ENCODE assay signal across 40 cellular contexts in the genomic region with DNA sequence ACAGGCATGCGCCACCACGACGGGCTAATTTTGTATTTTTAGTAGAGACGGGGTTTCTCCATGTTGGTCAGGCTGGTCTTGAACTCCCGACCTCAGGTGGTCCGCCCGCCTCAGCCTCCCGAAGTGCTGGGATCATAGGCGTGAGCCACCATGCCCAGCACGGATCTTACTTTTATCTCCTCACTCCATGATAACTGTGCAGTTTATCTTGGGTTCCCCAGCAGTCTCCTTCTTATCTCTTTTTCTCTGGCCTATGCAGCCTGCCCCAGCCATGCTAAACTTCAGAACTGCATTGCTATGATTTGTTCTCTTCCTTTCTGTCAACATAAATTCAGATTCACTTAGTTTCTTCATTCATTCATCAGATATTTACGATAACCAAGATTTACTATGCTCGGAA. TPM values are rescaled to one million over a fixed set of nuclear protein-coding genes. Genes with fewer than 3 reads are reported as not detected.
"Had no signal": no experiment of that assay in that cellular context is flagged by ENCODE, and none has a peak within 500 bp of the region (broad histone marks: within the 10 kb centered on the region; RNA-seq: fewer than 3 reads in every experiment).

No MANE protein-coding gene starts in this region.

- DNase-seq: activated effector memory CD4-positive, alpha-beta T cell treated with anti-CD3 and anti-CD28 coated beads, Interleukin-2, amount 50 U/mL, for 16 hours; activated effector memory CD4-positive, alpha-beta T cell treated with Interleukin-2 at 50 U/mL for 16 hours; activated gamma-delta T cell; activated gamma-delta T cell treated with Interleukin-2 at 50 U/mL for 16 hours; activated naive CD4-positive, alpha-beta T cell; activated naive CD4-positive, alpha-beta T cell treated with anti-CD3 and anti-CD28 coated beads for 36 hours; activated naive CD4-positive, alpha-beta T cell treated with anti-CD3 and anti-CD28 coated beads, Interleukin-2, amount 10 ng/mL, durations not matched to agents 7 days and 5 days; activated naive CD4-positive, alpha-beta T cell treated with anti-CD3 and anti-CD28 coated beads, Interleukin-2, amount 50 U/mL, for 16 hours; activated naive CD4-positive, alpha-beta T cell treated with Interleukin-2 at 50 U/mL for 16 hours; activated naive CD8-positive, alpha-beta T cell treated with anti-CD3 and anti-CD28 coated beads for 36 hours; activated naive CD8-positive, alpha-beta T cell treated with anti-CD3 and anti-CD28 coated beads, Interleukin-2, amount 10 ng/mL, durations not matched to agents 7 days and 5 days; activated naive CD8-positive, alpha-beta T cell treated with anti-CD3 and anti-CD28 coated beads, Interleukin-2, amount 50 U/mL, for 24 hours; activated T-cell treated with anti-CD3 and anti-CD28 coated beads, Interleukin-2, amount 50 U/mL, for 1 hour; activated T-cell treated with anti-CD3 and anti-CD28 coated beads, Interleukin-2, amount 50 U/mL, for 24 hours; activated T-cell treated with anti-CD3 and anti-CD28 coated beads, Interleukin-2, amount 50 U/mL, for 4 hours; activated T-cell treated with anti-CD3 and anti-CD28 coated beads, Interleukin-2, amount 50 U/mL, for 48 hours; activated T-cell treated with anti-CD3 and anti-CD28 coated beads, Interleukin-2, amount 50 U/mL, for 72 hours; adrenal gland; amniotic stem cell; amygdala; anterior cingulate cortex; aorta; body of pancreas; brain microvascular endothelial cell; caudate nucleus; central memory CD4-positive, alpha-beta T cell; cerebellar nuclear complex had no signal

- H3K4me3 ChIP-seq: adrenal gland, ascending aorta, body of pancreas, breast epithelium, cardiac muscle cell had no signal

- H3K36me3 ChIP-seq: adrenal gland, ascending aorta, brain microvascular endothelial cell, breast epithelium, cardiac muscle cell had no signal

- FAIRE-seq: bronchial epithelial cell had no signal

- H3K27ac ChIP-seq: adrenal gland, ascending aorta, body of pancreas, brain microvascular endothelial cell, breast epithelium, cardiac muscle cell had no signal

- H3K4me1 ChIP-seq: adrenal gland, ascending aorta, body of pancreas, breast epithelium had no signal

- H3K27me3 ChIP-seq: ascending aorta, body of pancreas, brain microvascular endothelial cell, cardiac muscle cell had no signal

- H3K9me3 ChIP-seq: adrenal gland, ascending aorta, body of pancreas, breast epithelium had no signal

- ATAC-seq: activated naive CD4-positive, alpha-beta T cell treated with anti-CD3 and anti-CD28 coated beads, Interleukin-2, amount 50 U/mL, for 72 hours; activated naive CD8-positive, alpha-beta T cell treated with anti-CD3 and anti-CD28 coated beads, Interleukin-2, amount 50 U/mL, for 24 hours; activated T-cell treated with anti-CD3 and anti-CD28 coated beads, Interleukin-2, amount 50 U/mL, for 4 hours; activated T-cell treated with anti-CD3 and anti-CD28 coated beads, Interleukin-2, amount 50 U/mL, for 72 hours; activated T-helper 17 cell treated with anti-CD3 and anti-CD28 coated beads, Interleukin-2, amount 50 U/mL, for 72 hours; body of pancreas had no signal

RNA-seq across cellular contexts. Expression of a gene that starts 22.4 kb away (rescaled TPM):
- total RNA-seq: activated naive CD4-positive, alpha-beta T cell treated with anti-CD3 and anti-CD28 coated beads for 36 hours; activated naive CD4-positive, alpha-beta T cell treated with anti-CD3 and anti-CD28 coated beads, Interleukin-2, amount 50 U/mL, for 72 hours; activated naive CD8-positive, alpha-beta T cell treated with anti-CD3 and anti-CD28 coated beads for 36 hours; activated naive CD8-positive, alpha-beta T cell treated with anti-CD3 and anti-CD28 coated beads, Interleukin-2, amount 10 ng/mL, durations not matched to agents 7 days and 5 days; activated T-cell treated with anti-CD3 and anti-CD28 coated beads, Interleukin-2, amount 50 U/mL, for 4 hours; activated T-cell treated with anti-CD3 and anti-CD28 coated beads, Interleukin-2, amount 50 U/mL, for 72 hours; activated T-helper 1 cell treated with anti-CD3 and anti-CD28 coated beads, Interleukin-12 subunit alpha, Interleukin-12 subunit beta, Interleukin-2, Interleukin-4 antibody, amounts not matched to agents 30 ng/mL and 10 ng/mL and 1 ng/mL, durations not matched to agents 14 hours and 24 hours and 36 hours; activated T-helper 17 cell treated with anti-CD3 and anti-CD28 coated beads, Interleukin-2, amount 50 U/mL, for 72 hours; activated T-helper 2 cell treated with anti-CD3 and anti-CD28 coated beads, Interferon-gamma antibody, Interleukin-2, Interleukin-4, amounts not matched to agents 10 μg/mL and 5 μg/mL and 100 μg/mL, durations not matched to agents 14 hours and 24 hours and 36 hours; adrenal gland; aorta; ascending aorta; astrocyte; body of pancreas; breast epithelium; bronchial epithelial cell; cardiac muscle cell; cardiac septum; cerebellum; chondrocyte had no signal
- polyA plus RNA-seq: adipose tissue, adrenal gland, aorta, cardiac muscle cell had no signal
